ENCODE assay signal across 21 cellular contexts in the genomic region with DNA sequence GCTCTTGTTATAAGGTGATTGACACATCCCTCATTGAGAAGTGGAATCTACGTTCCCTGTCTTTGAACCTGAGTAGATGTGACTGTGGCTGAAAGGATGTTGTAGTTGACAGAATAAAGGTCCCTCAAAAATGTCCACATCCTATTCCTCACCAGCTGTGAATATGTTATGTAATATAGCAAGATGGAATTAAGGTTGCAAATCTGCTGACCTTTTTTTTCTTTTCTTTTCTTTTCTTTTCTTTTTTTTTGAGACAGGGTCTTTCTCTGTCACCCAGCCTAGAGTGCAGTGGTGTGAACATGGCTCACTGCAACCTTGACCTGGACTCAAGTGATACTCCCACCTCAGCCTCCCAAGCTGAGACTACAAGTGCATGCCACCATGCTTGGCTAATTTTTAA. TPM values are rescaled to one million over a fixed set of nuclear protein-coding genes. Genes with fewer than 3 reads are reported as not detected.
DNase-seq lines count a peak whose midpoint lies in the region; ATAC-seq, FAIRE-seq and TF ChIP-seq lines count a peak whose summit lies in the region.
"Had no signal": no experiment of that assay in that cellular context is flagged by ENCODE, and none has a peak within 500 bp of the region (broad histone marks: within the 10 kb centered on the region; RNA-seq: fewer than 3 reads in every experiment).

No MANE protein-coding gene starts in this region.

- H4K20me1 ChIP-seq in OCI-LY1 (ENCODE audit: insufficient read depth, low read length) (no peaks in the 10 kb centered on the region), K562 (replicated peaks; ENCODE audit: control insufficient read depth, insufficient read depth, low read length) (no peaks in the 10 kb centered on the region), mammary epithelial cell (ENCODE audit: insufficient read depth, low read length) (no peaks in the 10 kb centered on the region)
- H4K20me1 ChIP-seq: BLaER1 had no signal

- POLR2A ChIA-PET in A549 (lab: Yijun Ruan, JAX) (no interaction called here), K562 (lab: Yijun Ruan, JAX) (interaction anchor here (0.6 kb wide), 1 partner anchor 20 kb away, joined by 3 read pairs; no protein-coding TSS in a partner anchor)

- H3K36me3 Mint-ChIP-seq in progenitor cell of endocrine pancreas (ENCODE audit: insufficient read depth): no peaks in the 10 kb centered on the region
- H3K36me3 Mint-ChIP-seq: CD8-positive, alpha-beta T cell had no signal

- no peak for ATAC-seq in A549
- no peak for ATAC-seq in K562
- ATAC-seq: CD8-positive, alpha-beta T cell; GM12878 had no signal

- no peaks in the 10 kb centered on the region for H3K9me3 Mint-ChIP-seq in progenitor cell of endocrine pancreas (ENCODE audit: low read depth)
- H3K9me3 Mint-ChIP-seq: CD4-positive, alpha-beta T cell; CD8-positive, alpha-beta T cell had no signal

- no peak for FAIRE-seq in A549 (lab: Jason Lieb, UNC)
- peak; percentile 43 for FAIRE-seq in GM12891 (lab: Jason Lieb, UNC)
- no peak for FAIRE-seq in K562 (lab: Jason Lieb, UNC)
- FAIRE-seq: D721Med, GM12878 had no signal

- dilution Hi-C loops in mammary epithelial cell (cut with HindIII; ENCODE audit: low sequenced_read_pairs): loop anchor here (5.0 kb wide), 2 partner anchors 47 to 92 kb away; no protein-coding TSS in a partner anchor

- TF ChIP-seq CTCF in A549 (IDR thresholded peaks at IDR 0.05) (no peak), OCI-LY1 (IDR thresholded peaks at IDR 0.05; ENCODE audit: low read length) (no peak), K562 (IDR thresholded peaks at IDR 0.05 in 2 of 3, conservative IDR thresholded peaks at IDR 0.05 in 1 of 3; ENCODE audit: insufficient read depth in 2 of 3, low read depth in 1 of 3, low read length in 3 of 3) (no peak), progenitor cell of endocrine pancreas (IDR thresholded peaks at IDR 0.05; ENCODE audit: unreplicated experiment) (no peak), mammary epithelial cell (conservative IDR thresholded peaks at IDR 0.05 in 1 of 2, IDR thresholded peaks at IDR 0.05 in 1 of 2; ENCODE audit: extremely low read depth in 1 of 2, insufficient read depth in 1 of 2, low read depth in 1 of 2, low read length in 2 of 2) (no peak), WERI-Rb-1 (IDR thresholded peaks at IDR 0.05; ENCODE audit: low read depth, low read length) (no peak)

- H3K27me3 ChIP-seq in OCI-LY1 (ENCODE audit: insufficient read depth, low read length): no peaks in the 10 kb centered on the region
- no peaks in the 10 kb centered on the region for H3K27me3 ChIP-seq in K562 (ENCODE audit: control insufficient read depth in 2 of 2, insufficient read depth in 2 of 2, low read length in 2 of 2)
- no peaks in the 10 kb centered on the region for H3K27me3 ChIP-seq in mammary epithelial cell (ENCODE audit: insufficient read depth, low read length)
- H3K27me3 ChIP-seq in WERI-Rb-1 (ENCODE audit: insufficient read depth, low read depth, severe bottlenecking): no peaks in the 10 kb centered on the region
- H3K27me3 ChIP-seq: BE2C, BLaER1 had no signal

- H3K9ac ChIP-seq in OCI-LY1 (ENCODE audit: low read length) (no peak overlapping the region), K562 (ENCODE audit: insufficient read depth in 1 of 2, low read depth in 2 of 2, low read length in 2 of 2) (no peak overlapping the region), mammary epithelial cell (ENCODE audit: insufficient read depth, low read length) (no peak overlapping the region)
- H3K9ac ChIP-seq: BLaER1 had no signal

- intact Hi-C loops in K562 (cut with micrococcal nuclease) (no loop called here), mammary epithelial cell (cut with micrococcal nuclease) (no loop called here)

- H3K9me3 ChIP-seq in A549 (no peaks in the 10 kb centered on the region), OCI-LY1 (ENCODE audit: low read length) (no peaks in the 10 kb centered on the region), K562 (replicated peaks; ENCODE audit: control insufficient read depth, insufficient read depth, low read depth, low read length) (no peaks in the 10 kb centered on the region), mammary epithelial cell (replicated peaks; ENCODE audit: insufficient read depth, low read length) (no peaks in the 10 kb centered on the region), WERI-Rb-1 (ENCODE audit: severe bottlenecking) (no peaks in the 10 kb centered on the region)
- H3K9me3 ChIP-seq: BE2C, BLaER1, Caco-2 had no signal

- no peak for TF ChIP-seq POLR2A in A549 (IDR thresholded peaks at IDR 0.05; ENCODE audit: low read length)
- TF ChIP-seq POLR2A in GM12891 (IDR thresholded peaks at IDR 0.05; ENCODE audit: low read depth, low read length): no peak
- TF ChIP-seq POLR2A in K562 (conservative IDR thresholded peaks at IDR 0.05): no peak

- DNase-seq in A549 (ENCODE audit: low read depth in 1 of 2, low spot score in 1 of 2): no peak
- no peak for DNase-seq in GM12891 (ENCODE audit: insufficient read length, low spot score)
- no peak for DNase-seq in K562 (ENCODE audit: extremely low read depth in 1 of 4, low spot score in 3 of 4)
- no peak for DNase-seq in NCI-H69 (lab: John Stamatoyannopoulos, UW)
- no peak for DNase-seq in progenitor cell of endocrine pancreas (ENCODE audit: low spot score, unreplicated experiment)
- DNase-seq in mammary epithelial cell: no peak
- DNase-seq in WERI-Rb-1: no peak
- DNase-seq: ACHN; BE2C; C1 segment of cervical spinal cord; Caco-2; Calu3; CD4-positive, alpha-beta T cell; CD8-positive, alpha-beta T cell; DMS79 treated with DMSO at 0.1 percent for 48 hours; GDM1 had no signal

- H3K27ac Mint-ChIP-seq in progenitor cell of endocrine pancreas: no peak overlapping the region
- H3K27ac Mint-ChIP-seq: CD4-positive, alpha-beta T cell; CD8-positive, alpha-beta T cell had no signal

- H3K4me1 ChIP-seq in A549 (peaks cover 19% of the 10 kb centered on the region), OCI-LY1 (ENCODE audit: insufficient read depth, low read length, severe bottlenecking) (peaks cover 69% of the 10 kb centered on the region), K562 (replicated peaks in 1 of 2; ENCODE audit: control insufficient read depth in 2 of 2, insufficient read depth in 2 of 2, low read length in 2 of 2) (peaks cover 0 to 16% of the 10 kb centered on the region in 2 experiments; a peak in 3 of 5 replicates), mammary epithelial cell (ENCODE audit: insufficient read depth, low read length) (peaks cover 10% of the 10 kb centered on the region)
- H3K4me1 ChIP-seq: BE2C had no signal

- no peaks in the 10 kb centered on the region for H3K9me1 ChIP-seq in K562 (ENCODE audit: control insufficient read depth, insufficient read depth, low read length)

- H3K4me2 ChIP-seq in A549: no peak overlapping the region
- H3K4me2 ChIP-seq in OCI-LY1 (ENCODE audit: low read length): no peak overlapping the region
- H3K4me2 ChIP-seq in K562 (ENCODE audit: insufficient read depth, low read length): no peak overlapping the region
- H3K4me2 ChIP-seq in mammary epithelial cell (ENCODE audit: insufficient read depth, low read depth, low read length): no peak overlapping the region
- H3K4me2 ChIP-seq: BLaER1 had no signal

- H3K27ac ChIP-seq in A549: no peak overlapping the region
- H3K27ac ChIP-seq in OCI-LY1 (ENCODE audit: low read depth, low read length, poor library complexity, severe bottlenecking): peak overlapping the region; percentile 16
- H3K27ac ChIP-seq in K562 (ENCODE audit: extremely low read depth, low read depth, low read length): no peak overlapping the region
- no peak overlapping the region for H3K27ac ChIP-seq in mammary epithelial cell (ENCODE audit: insufficient read depth, low read depth, low read length)
- H3K27ac ChIP-seq in WERI-Rb-1: no peak overlapping the region
- H3K27ac ChIP-seq: 22Rv1, BLaER1 had no signal

- BruUV-seq in K562 (replicated peaks; lab: Mats Ljungman, UMichigan): no TSS peak
- no TSS peak for BruUV-seq in mammary epithelial cell (replicated peaks; lab: Mats Ljungman, UMichigan)

- no peaks in the 10 kb centered on the region for H3F3A ChIP-seq in OCI-LY1 (ENCODE audit: insufficient read depth, low read length)

- TF ChIP-seq EP300 in A549 (IDR thresholded peaks at IDR 0.05) (no peak), K562 (IDR thresholded peaks at IDR 0.05; ENCODE audit: low read length) (no peak)

- no peak for TF ChIP-seq RAD21 in A549 (conservative IDR thresholded peaks at IDR 0.05 in 1 of 2, IDR thresholded peaks at IDR 0.05 in 1 of 2)
- no peak for TF ChIP-seq RAD21 in K562 (CRISPR knock-in tag; conservative IDR thresholded peaks at IDR 0.05 in 1 of 2, IDR thresholded peaks at IDR 0.05 in 1 of 2)

- H3K79me2 ChIP-seq in OCI-LY1 (ENCODE audit: insufficient read depth, low read length) (no peaks in the 10 kb centered on the region), K562 (ENCODE audit: control insufficient read depth, insufficient read depth, low read length) (no peaks in the 10 kb centered on the region), mammary epithelial cell (ENCODE audit: insufficient read depth, low read length) (no peaks in the 10 kb centered on the region)

- H3K4me1 Mint-ChIP-seq in progenitor cell of endocrine pancreas (ENCODE audit: low read depth): peaks cover 25% of the 10 kb centered on the region

- in situ Hi-C loops in K562 (cut with MboI): no loop called here
- in situ Hi-C loops in mammary epithelial cell (cut with MboI; ENCODE audit: low sequenced_read_pairs in 2 of 2): no loop called here

- 85% methylated on average over 1 of the region's 1 CpG for WGBS in A549 (ENCODE audit: missing lambda C conversion rate)
- WGBS in K562 (ENCODE audit: insufficient coverage, low coverage, missing lambda C conversion rate): 27% methylated on average over 1 of the region's 1 CpG
- 100% methylated on average over 1 of the region's 1 CpG for WGBS in mammary epithelial cell (ENCODE audit: low coverage, missing lambda C conversion rate)

- H3K36me3 ChIP-seq in OCI-LY1 (ENCODE audit: insufficient read depth, low read length): no peaks in the 10 kb centered on the region
- no peaks in the 10 kb centered on the region for H3K36me3 ChIP-seq in K562 (ENCODE audit: control insufficient read depth, insufficient read depth, low read length)
- H3K36me3 ChIP-seq in mammary epithelial cell (ENCODE audit: insufficient read depth, low read length): no peaks in the 10 kb centered on the region
- no peaks in the 10 kb centered on the region for H3K36me3 ChIP-seq in WERI-Rb-1
- H3K36me3 ChIP-seq: BE2C, BLaER1 had no signal

- CTCF ChIA-PET in A549 (lab: Yijun Ruan, JAX): no interaction called here
- CTCF ChIA-PET in K562 (lab: Yijun Ruan, JAX; ENCODE audit: low intra/inter-chr PET ratio): no interaction called here
- CTCF ChIA-PET in mammary epithelial cell (lab: Charles Lee; ENCODE audit: low non-redundant PET): interaction anchor here (0.7 kb wide), 1 partner anchor 16 kb away, joined by 6 read pairs; no protein-coding TSS in a partner anchor

- H3K4me3 ChIP-seq in A549 (no peak overlapping the region), OCI-LY1 (ENCODE audit: low read depth, low read length, poor library complexity, severe bottlenecking) (no peak overlapping the region), K562 (no peak overlapping the region), mammary epithelial cell (replicated peaks in 1 of 3; ENCODE audit: insufficient read depth in 1 of 3, low read depth in 2 of 3, low read length in 3 of 3) (no peak overlapping the region), WERI-Rb-1 (ENCODE audit: low read depth, low read length) (no peak overlapping the region)
- H3K4me3 ChIP-seq: BLaER1, GM12878 had no signal

- H2AFZ ChIP-seq in OCI-LY1 (ENCODE audit: low read length): no peak overlapping the region
- H2AFZ ChIP-seq in K562 (ENCODE audit: low read depth, low read length): no peak overlapping the region
- no peak overlapping the region for H2AFZ ChIP-seq in mammary epithelial cell (ENCODE audit: low read depth, low read length)

- no peak overlapping the region for H3K4me3 Mint-ChIP-seq in progenitor cell of endocrine pancreas (ENCODE audit: low read depth)
- H3K4me3 Mint-ChIP-seq: CD4-positive, alpha-beta T cell; CD8-positive, alpha-beta T cell had no signal

- no peaks in the 10 kb centered on the region for H3K9me2 ChIP-seq in OCI-LY1 (ENCODE audit: low read depth, low read length)

- H3K27me3 Mint-ChIP-seq in progenitor cell of endocrine pancreas: no peaks in the 10 kb centered on the region

RNA-seq across cellular contexts. Expression of a gene that starts 7.2 kb away (rescaled TPM):
- polyA plus RNA-seq in A549 (2011; rRNA removed) (9.8 and 10.2 TPM in 2 replicates), A549 (2017; fragmentation: RNase III; extraction: RNeasy Plus Mini Kit Qiagen cat#74134 plus additional on column Dnase treatment) (2.1 to 4.5 TPM (median 3.9 TPM) in 3 replicates), K562 (2011; rRNA removed) (6.6 and 7.8 TPM in 2 replicates), K562 (2014; fragmentation: Illumina TruSeq; extraction: Trizol) (4.2 and 4.4 TPM in 2 replicates), K562 (2014; fragmentation: Nextera tagmentation; extraction: Ambion mirVana) (1 to 10 TPM in 1 of 2 experiments, under 1 TPM in 1; 0.49 to 1.5 TPM), K562 (2014; rRNA removed) (1.3 and 3.9 TPM in 2 replicates), mammary epithelial cell (24.2 TPM)
- 0.91 and 1.2 TPM in 2 replicates for polyA plus RNA-seq in A549 (2012; cell fraction: cytosol; rRNA removed)
- 0.44 and 0.98 TPM in 2 replicates for polyA plus RNA-seq in A549 (2012; cell fraction: nucleus; rRNA removed)
- 1.9 and 2.1 TPM in 2 replicates for polyA minus RNA-seq in A549 (2011; rRNA and poly(A)+ RNA removed)
- 11.8 TPM for polyA plus RNA-seq in GM12891 (2012; ENCODE audit: low read depth, missing spikeins)
- total RNA-seq in K562 (2011; cell fraction: chromatin; rRNA removed; ENCODE audit: low replicate concordance): 8.9 and 21.5 TPM in 2 replicates
- total RNA-seq in K562 (2011; cell fraction: nucleolus; rRNA removed): 6.2 and 6.3 TPM in 2 replicates
- total RNA-seq in K562 (2011; cell fraction: nucleoplasm; rRNA removed): 9.2 and 12.8 TPM in 2 replicates
- total RNA-seq in K562 (2014; rRNA removed) (1.00 and 1.0 TPM in 2 replicates), K562 (2014; rRNA removed; fragmentation: Illumina TruSeq; extraction: Trizol) (2.9 and 3.6 TPM in 2 replicates), K562 (2015; rRNA removed; fragmentation: Illumina TruSeq; extraction: Trizol) (1.1 and 1.6 TPM in 2 replicates), K562 (2021) (3.9 and 5.8 TPM in 2 replicates), progenitor cell of endocrine pancreas (84.0 and 89.5 TPM in 2 replicates), mammary epithelial cell (10 to 100 TPM; 45.8 to 80.2 TPM)
- polyA plus RNA-seq in K562 (2011; cell fraction: cytosol; rRNA removed): 0.48 and 3.1 TPM in 2 replicates
- 5.6 and 16.1 TPM in 2 replicates for polyA plus RNA-seq in K562 (2011; cell fraction: nucleus; rRNA removed)
- polyA plus RNA-seq in K562 (2012): 3.6 and 10.5 TPM in 2 replicates
- polyA minus RNA-seq in K562 (2011; rRNA and poly(A)+ RNA removed): 3.4 and 5.7 TPM in 2 replicates
- polyA minus RNA-seq in K562 (2011; cell fraction: cytosol; rRNA and poly(A)+ RNA removed): 1.2 and 1.6 TPM in 2 replicates
- 3.0 and 10.6 TPM in 2 replicates for polyA minus RNA-seq in K562 (2011; cell fraction: nucleus; rRNA and poly(A)+ RNA removed)
- 53.7 TPM for polyA minus RNA-seq in mammary epithelial cell
